In genomic region chr4:7199771-7200441, GRCh38 we compare ENCODE assay signal across 20 cellular contexts. TPM values are rescaled to one million over a fixed set of nuclear protein-coding genes. Genes with fewer than 3 reads are reported as not detected.
DNase-seq lines count a peak whose midpoint lies in the region; ATAC-seq and TF ChIP-seq lines count a peak whose summit lies in the region.
"Had no signal": no experiment of that assay in that cellular context is flagged by ENCODE, and none has a peak within 500 bp of the region (broad histone marks: within the 10 kb centered on the region; RNA-seq: fewer than 3 reads in every experiment).

No MANE protein-coding gene starts in this region.

- dilution Hi-C loops in mammary epithelial cell (cut with HindIII; ENCODE audit: low sequenced_read_pairs) = loop anchor here (10.0 kb wide), 1 partner anchor 555 kb away; no protein-coding TSS in a partner anchor

- peak overlapping the region; percentile 20 for H3K23ac ChIP-seq in neuronal stem cell (ENCODE audit: low read depth, low read length, poor library complexity)

- peak overlapping the region in 7 of 11 experiments; percentile 16 to 87 (median 47); a peak in 9 of 22 replicates for H3K4me2 ChIP-seq in BLaER1 treated with 17β-estradiol and CSF1 and Interleukin-3, amounts not matched to agents 10 nM and 100 nM
- H3K4me2 ChIP-seq in neuronal stem cell (ENCODE audit: insufficient read depth, low read length, poor library complexity, severe bottlenecking) = no peak overlapping the region
- no peak overlapping the region for H3K4me2 ChIP-seq in mammary epithelial cell (ENCODE audit: insufficient read depth, low read depth, low read length)
- H3K4me2 ChIP-seq: GM23338, KMS-11 had no signal

- H2BK15ac ChIP-seq in neuronal stem cell (ENCODE audit: low read length) = peak overlapping the region; percentile 52

- no peak overlapping the region for H3K4me3 Mint-ChIP-seq in type B pancreatic cell
- H3K4me3 Mint-ChIP-seq: CD8-positive, alpha-beta T cell; GM23338 had no signal

- no TSS peak for BruUV-seq in mammary epithelial cell (replicated peaks; lab: Mats Ljungman, UMichigan)

- no peak for TF ChIP-seq CTCF in type B pancreatic cell (conservative IDR thresholded peaks at IDR 0.05)
- no peak for TF ChIP-seq CTCF in mammary epithelial cell (conservative IDR thresholded peaks at IDR 0.05 in 1 of 2, IDR thresholded peaks at IDR 0.05 in 1 of 2; ENCODE audit: extremely low read depth in 1 of 2, insufficient read depth in 1 of 2, low read depth in 1 of 2, low read length in 2 of 2)

- no peak overlapping the region for H3K9ac ChIP-seq in BLaER1 treated with 17β-estradiol and CSF1 and Interleukin-3, amounts not matched to agents 10 nM and 100 nM
- H3K9ac ChIP-seq in neuronal stem cell (ENCODE audit: low read depth, low read length, poor library complexity) = no peak overlapping the region
- H3K9ac ChIP-seq in mammary epithelial cell (ENCODE audit: insufficient read depth, low read length) = no peak overlapping the region
- H3K9ac ChIP-seq: KMS-11 had no signal

- peaks cover 34 to 73% (median 53%) of the 10 kb centered on the region in 10 experiments for H3K4me1 ChIP-seq in BLaER1 treated with 17β-estradiol and CSF1 and Interleukin-3, amounts not matched to agents 10 nM and 100 nM
- peaks cover 0 to 4% of the 10 kb centered on the region in 2 donors for H3K4me1 ChIP-seq in neuronal stem cell (ENCODE audit: control insufficient read depth in 2 of 2, insufficient read depth in 1 of 2, low read depth in 1 of 2, low read length in 2 of 2)
- peaks cover 6% of the 10 kb centered on the region for H3K4me1 ChIP-seq in mammary epithelial cell (ENCODE audit: insufficient read depth, low read length)

- peaks cover 2% of the 10 kb centered on the region for H3K79me1 ChIP-seq in neuronal stem cell (ENCODE audit: low read depth, low read length)

- peaks cover 0 to 5% (median 0%) of the 10 kb centered on the region in 11 experiments; a peak in 3 of 22 replicates for H3K9me3 ChIP-seq in BLaER1 treated with 17β-estradiol and CSF1 and Interleukin-3, amounts not matched to agents 10 nM and 100 nM (replicated peaks in 1 of 11)
- H3K9me3 ChIP-seq in neuronal stem cell (replicated peaks in 1 of 2; ENCODE audit: control insufficient read depth in 2 of 2, insufficient read depth in 1 of 2, low read depth in 1 of 2, low read length in 2 of 2) = no peaks in the 10 kb centered on the region
- H3K9me3 ChIP-seq in mammary epithelial cell (replicated peaks; ENCODE audit: insufficient read depth, low read length) = no peaks in the 10 kb centered on the region

- H2BK12ac ChIP-seq in neuronal stem cell (ENCODE audit: low read length) = no peak overlapping the region

- no peak overlapping the region for H3K27ac ChIP-seq in BLaER1 treated with 17β-estradiol and CSF1 and Interleukin-3, amounts not matched to agents 10 nM and 100 nM
- H3K27ac ChIP-seq in neuronal stem cell (replicated peaks; ENCODE audit: low read length) (no peak overlapping the region), mammary epithelial cell (ENCODE audit: insufficient read depth, low read depth, low read length) (no peak overlapping the region)
- H3K27ac ChIP-seq: KMS-11, RWPE1 had no signal

- peaks cover 49% of the 10 kb centered on the region for H3K4me1 Mint-ChIP-seq in type B pancreatic cell (ENCODE audit: unreplicated experiment)

- H4K20me1 ChIP-seq in BLaER1 treated with 17β-estradiol and CSF1 and Interleukin-3, amounts not matched to agents 10 nM and 100 nM = peaks cover 0 to under 1% (median 0%) of the 10 kb centered on the region in 11 experiments; a peak in 2 of 22 replicates
- no peaks in the 10 kb centered on the region for H4K20me1 ChIP-seq in mammary epithelial cell (ENCODE audit: insufficient read depth, low read length)

- no peak overlapping the region for H2AK5ac ChIP-seq in neuronal stem cell (ENCODE audit: low read depth, low read length)

- no peak overlapping the region for H2BK120ac ChIP-seq in neuronal stem cell (ENCODE audit: low read depth, low read length)

- peak; percentile 31 for DNase-seq in ecto neural progenitor cell (ENCODE audit: low spot score)
- DNase-seq in neuronal stem cell (ENCODE audit: low spot score) = no peak
- peak; percentile 65 for DNase-seq in type B pancreatic cell (ENCODE audit: extremely low spot score, unreplicated experiment)
- DNase-seq in mammary epithelial cell = no peak
- DNase-seq: CD8-positive, alpha-beta T cell; NCI-H1092; NCI-H146; NCI-H2081 treated with DMSO at 0.1 percent for 48 hours; NCI-H510A; NCI-H774; PC-3 had no signal

- H3K36me3 ChIP-seq in BLaER1 treated with 17β-estradiol and CSF1 and Interleukin-3, amounts not matched to agents 10 nM and 100 nM = no peaks in the 10 kb centered on the region
- H3K36me3 ChIP-seq in neuronal stem cell (replicated peaks in 1 of 2; ENCODE audit: control insufficient read depth in 2 of 2, insufficient read depth in 2 of 2, low read length in 2 of 2) (no peaks in the 10 kb centered on the region), mammary epithelial cell (ENCODE audit: insufficient read depth, low read length) (no peaks in the 10 kb centered on the region)

- no peak overlapping the region for H2AFZ ChIP-seq in neuronal stem cell (ENCODE audit: low read length)
- no peak overlapping the region for H2AFZ ChIP-seq in mammary epithelial cell (ENCODE audit: low read depth, low read length)
- H2AFZ ChIP-seq: GM23338 had no signal

- no peak overlapping the region for H3K4me3 ChIP-seq in BLaER1 treated with 17β-estradiol and CSF1 and Interleukin-3, amounts not matched to agents 10 nM and 100 nM
- H3K4me3 ChIP-seq in neuronal stem cell (ENCODE audit: low read length in 2 of 2) (no peak overlapping the region), mammary epithelial cell (replicated peaks in 1 of 3; ENCODE audit: insufficient read depth in 1 of 3, low read depth in 2 of 3, low read length in 3 of 3) (no peak overlapping the region)
- H3K4me3 ChIP-seq: GM23338 had no signal

- intact Hi-C loops in mammary epithelial cell (cut with micrococcal nuclease) = loop anchor here (5.0 kb wide), 1 partner anchor 82 kb away; no protein-coding TSS in a partner anchor

- H3K14ac ChIP-seq in neuronal stem cell (ENCODE audit: low read length) = peak overlapping the region; percentile 26

- CTCF ChIA-PET in mammary epithelial cell (lab: Charles Lee; ENCODE audit: low non-redundant PET) = no interaction called here

- ATAC-seq in HG03457 (IDR thresholded peaks at IDR 0.05; ENCODE audit: unreplicated experiment) (no peak), HG02571 (IDR thresholded peaks at IDR 0.05; ENCODE audit: unreplicated experiment) (no peak), GM21619 (IDR thresholded peaks at IDR 0.05; ENCODE audit: unreplicated experiment) (no peak)
- ATAC-seq: CD8-positive, alpha-beta T cell; GM23338; PC-3 had no signal

- peak overlapping the region; percentile 20 for H3K18ac ChIP-seq in neuronal stem cell (ENCODE audit: low read length)

- no peaks in the 10 kb centered on the region for H3K9me3 Mint-ChIP-seq in type B pancreatic cell
- H3K9me3 Mint-ChIP-seq: CD8-positive, alpha-beta T cell; GM23338 had no signal

- H3K36me3 Mint-ChIP-seq in type B pancreatic cell = no peaks in the 10 kb centered on the region
- H3K36me3 Mint-ChIP-seq: CD8-positive, alpha-beta T cell had no signal

- no peaks in the 10 kb centered on the region for H3K79me2 ChIP-seq in mammary epithelial cell (ENCODE audit: insufficient read depth, low read length)

- no peak overlapping the region for H3K4ac ChIP-seq in neuronal stem cell (ENCODE audit: low read length)

- no peak overlapping the region for H3K27ac Mint-ChIP-seq in type B pancreatic cell
- H3K27ac Mint-ChIP-seq: CD8-positive, alpha-beta T cell; GM23338 had no signal

- H2BK5ac ChIP-seq in neuronal stem cell (ENCODE audit: low read length) = no peak overlapping the region

- in situ Hi-C loops in mammary epithelial cell (cut with MboI; ENCODE audit: low sequenced_read_pairs in 2 of 2) = loop anchor here (5.0 to 25.0 kb wide), 4 partner anchors 92 to 525 kb away; no protein-coding TSS in a partner anchor

- no CpG with 5 or more reads among the region's 16 CpGs for WGBS in neuronal stem cell (ENCODE audit: extremely low coverage in 2 of 2, insufficient read length in 2 of 2, insufficient replicate concordance in 1 of 2), 2 donors
- WGBS in mammary epithelial cell (ENCODE audit: low coverage, missing lambda C conversion rate) = 88% methylated on average over 9 of the region's 16 CpGs

- H4K91ac ChIP-seq in neuronal stem cell (ENCODE audit: low read depth, low read length, poor library complexity) = no peak overlapping the region

- peaks cover 6% of the 10 kb centered on the region for H3K27me3 Mint-ChIP-seq in type B pancreatic cell

- H3K27me3 ChIP-seq in BLaER1 treated with 17β-estradiol and CSF1 and Interleukin-3, amounts not matched to agents 10 nM and 100 nM = peaks cover 0 to 13% (median 0%) of the 10 kb centered on the region in 11 experiments; a peak in 4 of 22 replicates
- H3K27me3 ChIP-seq in neuronal stem cell (ENCODE audit: control insufficient read depth in 3 of 3, insufficient read depth in 3 of 3, low read depth in 1 of 3, low read length in 3 of 3) = peaks cover 0 to 60% (median 0%) of the 10 kb centered on the region in 3 experiments
- no peaks in the 10 kb centered on the region for H3K27me3 ChIP-seq in mammary epithelial cell (ENCODE audit: insufficient read depth, low read length)

- no peak overlapping the region for H4K8ac ChIP-seq in neuronal stem cell (ENCODE audit: low read depth, low read length)

RNA-seq across cellular contexts. Expression of gene SORCS2, which starts 7.6 kb away (rescaled TPM):
- polyA plus RNA-seq in neuronal stem cell (2013, experiment 1 of 2) = 2.9 TPM
- polyA plus RNA-seq in neuronal stem cell (2013, experiment 2 of 2) = 2.9 TPM
- total RNA-seq in type B pancreatic cell (ENCODE audit: low replicate concordance) (13.4 and 24.0 TPM in 2 replicates), mammary epithelial cell (10 to 100 TPM in 1 of 2 donors, 1 to 10 TPM in 1; 1.6 to 10.7 TPM)
- 0.91 TPM for polyA plus RNA-seq in mammary epithelial cell
- polyA minus RNA-seq in mammary epithelial cell = 0.47 TPM
- total RNA-seq: CD8-positive, alpha-beta T cell; G401; SK-MEL-5 had no signal

Comparison
In these comparisons a context has a peak if more than half of its experiments do, and no peak if none do; other contexts are left out.
1. H3K4me2 ChIP-seq: peak in BLaER1 treated with 17β-estradiol and CSF1 and Interleukin-3, amounts not matched to agents 10 nM and 100 nM (7 of 11); none in neuronal stem cell (single experiment) and mammary epithelial cell (single experiment).
2. DNase-seq: peak in ecto neural progenitor cell (single experiment) and type B pancreatic cell (single experiment); none in neuronal stem cell (single experiment) and mammary epithelial cell (single experiment).